ENCODE assay signal across 8 cellular contexts in genomic region chr12:754871-755562, GRCh38. TPM values are rescaled to one million over a fixed set of nuclear protein-coding genes. Genes with fewer than 3 reads are reported as not detected.
DNase-seq lines count a peak whose midpoint lies in the region; ATAC-seq lines count a peak whose summit lies in the region.

No MANE protein-coding gene starts in this region.

- DNase-seq in NCI-H2107 treated with DMSO at 0.1 percent for 48 hours (lab: John Stamatoyannopoulos, UW; ENCODE audit: unreplicated experiment) (peak; percentile 59), NCI-H2107 (lab: John Stamatoyannopoulos, UW) (no peak), HuH-7.5 (ENCODE audit: low spot score) (peak; percentile 65), SW480 (ENCODE audit: low spot score) (peak; percentile 73), left colon (no peak)
- DNase-seq in natural killer cell treated with Interleukin-12 subunit alpha and Interleukin-12 subunit beta and Interleukin-15 and Interleukin-18, amount 100 ng/mL, for 72 hours (ENCODE audit: low spot score) = no peak

- intact Hi-C loops in left colon (cut with DNase I, micrococcal nuclease) = loop anchor here in 1 of 2 donors (10.0 kb wide), 1 partner anchor 180 kb away; no protein-coding TSS in a partner anchor

- H3K4me1 Mint-ChIP-seq in natural killer cell treated with Interleukin-12 subunit alpha and Interleukin-12 subunit beta and Interleukin-15 and Interleukin-18, amount 100 ng/mL, for 72 hours (ENCODE audit: low read depth in 2 of 2) = peaks cover 21 to 38% of the 10 kb centered on the region in 2 donors

- H3K27ac Mint-ChIP-seq in natural killer cell treated with Interleukin-12 subunit alpha and Interleukin-12 subunit beta and Interleukin-15 and Interleukin-18, amount 100 ng/mL, for 72 hours = peak overlapping the region; percentile 72 to 85

- H3K27me3 Mint-ChIP-seq in natural killer cell treated with Interleukin-12 subunit alpha and Interleukin-12 subunit beta and Interleukin-15 and Interleukin-18, amount 100 ng/mL, for 72 hours = no peaks in the 10 kb centered on the region

- no peaks in the 10 kb centered on the region for H3K9me3 ChIP-seq in endocrine pancreas (ENCODE audit: control insufficient read depth, low read length)

- no peak for ATAC-seq in natural killer cell treated with Interleukin-12 subunit alpha and Interleukin-12 subunit beta and Interleukin-15 and Interleukin-18, amount 100 ng/mL, for 72 hours
- ATAC-seq in HG03280 (IDR thresholded peaks at IDR 0.05; ENCODE audit: unreplicated experiment) (no peak), left colon (no peak)

- H3K4me3 ChIP-seq in endocrine pancreas (ENCODE audit: control insufficient read depth, insufficient read depth, low read length) = peak overlapping the region; percentile 98

- H3K36me3 ChIP-seq in endocrine pancreas (ENCODE audit: control insufficient read depth, insufficient read depth, low read length) = no peaks in the 10 kb centered on the region

- H3K36me3 Mint-ChIP-seq in natural killer cell treated with Interleukin-12 subunit alpha and Interleukin-12 subunit beta and Interleukin-15 and Interleukin-18, amount 100 ng/mL, for 72 hours = peaks cover 12% of the 10 kb centered on the region

- no peaks in the 10 kb centered on the region for H3K9me3 Mint-ChIP-seq in natural killer cell treated with Interleukin-12 subunit alpha and Interleukin-12 subunit beta and Interleukin-15 and Interleukin-18, amount 100 ng/mL, for 72 hours

- no peak overlapping the region for H3K9ac ChIP-seq in endocrine pancreas (ENCODE audit: control insufficient read depth, insufficient read depth, low read length)

- H3K27me3 ChIP-seq in endocrine pancreas (ENCODE audit: control insufficient read depth, insufficient read depth, low read length) = no peaks in the 10 kb centered on the region

- peak overlapping the region; percentile 99 for H3K4me3 Mint-ChIP-seq in natural killer cell treated with Interleukin-12 subunit alpha and Interleukin-12 subunit beta and Interleukin-15 and Interleukin-18, amount 100 ng/mL, for 72 hours

- peaks cover 22% of the 10 kb centered on the region for H3K4me1 ChIP-seq in endocrine pancreas (ENCODE audit: control insufficient read depth, insufficient read depth, low read length)

RNA-seq across cellular contexts. Expression of gene WNK1, which starts 2.6 kb away (rescaled TPM):
- total RNA-seq in natural killer cell treated with Interleukin-12 subunit alpha and Interleukin-12 subunit beta and Interleukin-15 and Interleukin-18, amount 100 ng/mL, for 72 hours = 100 to 1,000 TPM; 152 to 269 TPM
- total RNA-seq in left colon = 10 to 100 TPM; 84.0 to 95.2 TPM

Comparison
In these comparisons a context has a peak if more than half of its experiments do, and no peak if none do; other contexts are left out.
1. DNase-seq: peak in NCI-H2107 treated with DMSO at 0.1 percent for 48 hours (single experiment), HuH-7.5 (single experiment) and SW480 (single experiment); none in NCI-H2107 (single experiment), natural killer cell treated with Interleukin-12 subunit alpha and Interleukin-12 subunit beta and Interleukin-15 and Interleukin-18, amount 100 ng/mL, for 72 hours (single experiment) and left colon (0 of 2).